1 cellular context compared by ENCODE assay signal in the genomic region with DNA sequence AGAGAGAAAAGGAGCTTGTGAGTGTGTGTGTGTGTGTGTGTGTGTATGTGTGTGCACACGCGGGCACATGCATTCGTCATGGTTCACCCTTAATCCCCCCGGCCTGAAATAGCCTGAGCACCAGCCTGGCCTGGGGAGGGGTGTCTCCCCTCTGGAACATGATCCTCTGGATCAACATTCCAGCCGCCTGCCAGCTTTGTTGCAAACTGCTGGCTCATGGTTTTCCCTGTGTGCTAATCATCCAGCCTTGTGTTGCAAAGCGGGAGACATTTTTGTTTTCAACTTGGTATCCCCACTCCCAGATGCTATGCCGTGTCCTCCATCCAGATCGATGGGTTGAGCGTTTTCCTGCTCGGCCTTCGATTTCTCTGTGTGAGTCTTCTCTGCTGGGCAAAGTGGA.
TF ChIP-seq lines count a peak whose summit lies in the region.

No MANE protein-coding gene starts in this region.

TF ChIP-seq in H1, 55 proteins besides CTCF, POLR2A, EP300 and RAD21:
- TF ChIP-seq HDAC6 (IDR thresholded peaks at IDR 0.05; ENCODE audit: low read depth, low read length): no peak
- TF ChIP-seq BACH1 (IDR thresholded peaks at IDR 0.05; ENCODE audit: low read length): peak; percentile 96
- TF ChIP-seq MAFK (IDR thresholded peaks at IDR 0.05; ENCODE audit: low read depth, low read length): peak; percentile 90
- no peak for TF ChIP-seq POU5F1 (IDR thresholded peaks at IDR 0.05; ENCODE audit: low read depth, low read length)
- no peak for TF ChIP-seq NANOG (IDR thresholded peaks at IDR 0.05; ENCODE audit: insufficient read depth, low read depth, low read length, poor library complexity, severe bottlenecking)
- TF ChIP-seq NRF1 (IDR thresholded peaks at IDR 0.05; ENCODE audit: low read depth, low read length): no peak
- no peak for TF ChIP-seq TAF1 (IDR thresholded peaks at IDR 0.05; ENCODE audit: low read depth, low read length)
- peak; percentile 48; the same call in 1 of the 2 replicates for TF ChIP-seq SP1 (IDR thresholded peaks at IDR 0.05; ENCODE audit: low read depth, low read length)
- TF ChIP-seq SP4 (IDR thresholded peaks at IDR 0.05; ENCODE audit: low read length): no peak
- no peak for TF ChIP-seq SIN3A (conservative IDR thresholded peaks at IDR 0.05 in 1 of 2, IDR thresholded peaks at IDR 0.05 in 1 of 2; ENCODE audit: low read depth in 1 of 2, low read length in 2 of 2)
- TF ChIP-seq E2F6 (IDR thresholded peaks at IDR 0.05): peak; percentile 70; the same call in 1 of the 2 replicates
- no peak for TF ChIP-seq BRCA1 (IDR thresholded peaks at IDR 0.05; ENCODE audit: low read depth, low read length)
- TF ChIP-seq RNF2 (IDR thresholded peaks at IDR 0.05; ENCODE audit: borderline replicate concordance, low read depth, low read length, missing control alignments, poor library complexity, severe bottlenecking): no peak
- no peak for TF ChIP-seq SP2 (IDR thresholded peaks at IDR 0.05; ENCODE audit: low read length)
- no peak for TF ChIP-seq TBP (IDR thresholded peaks at IDR 0.05; ENCODE audit: low read depth, low read length)
- no peak for TF ChIP-seq CBX5 (IDR thresholded peaks at IDR 0.05; ENCODE audit: low read depth, low read length)
- no peak for TF ChIP-seq CHD2 (IDR thresholded peaks at IDR 0.05; ENCODE audit: low read length)
- TF ChIP-seq, protein P1, sequence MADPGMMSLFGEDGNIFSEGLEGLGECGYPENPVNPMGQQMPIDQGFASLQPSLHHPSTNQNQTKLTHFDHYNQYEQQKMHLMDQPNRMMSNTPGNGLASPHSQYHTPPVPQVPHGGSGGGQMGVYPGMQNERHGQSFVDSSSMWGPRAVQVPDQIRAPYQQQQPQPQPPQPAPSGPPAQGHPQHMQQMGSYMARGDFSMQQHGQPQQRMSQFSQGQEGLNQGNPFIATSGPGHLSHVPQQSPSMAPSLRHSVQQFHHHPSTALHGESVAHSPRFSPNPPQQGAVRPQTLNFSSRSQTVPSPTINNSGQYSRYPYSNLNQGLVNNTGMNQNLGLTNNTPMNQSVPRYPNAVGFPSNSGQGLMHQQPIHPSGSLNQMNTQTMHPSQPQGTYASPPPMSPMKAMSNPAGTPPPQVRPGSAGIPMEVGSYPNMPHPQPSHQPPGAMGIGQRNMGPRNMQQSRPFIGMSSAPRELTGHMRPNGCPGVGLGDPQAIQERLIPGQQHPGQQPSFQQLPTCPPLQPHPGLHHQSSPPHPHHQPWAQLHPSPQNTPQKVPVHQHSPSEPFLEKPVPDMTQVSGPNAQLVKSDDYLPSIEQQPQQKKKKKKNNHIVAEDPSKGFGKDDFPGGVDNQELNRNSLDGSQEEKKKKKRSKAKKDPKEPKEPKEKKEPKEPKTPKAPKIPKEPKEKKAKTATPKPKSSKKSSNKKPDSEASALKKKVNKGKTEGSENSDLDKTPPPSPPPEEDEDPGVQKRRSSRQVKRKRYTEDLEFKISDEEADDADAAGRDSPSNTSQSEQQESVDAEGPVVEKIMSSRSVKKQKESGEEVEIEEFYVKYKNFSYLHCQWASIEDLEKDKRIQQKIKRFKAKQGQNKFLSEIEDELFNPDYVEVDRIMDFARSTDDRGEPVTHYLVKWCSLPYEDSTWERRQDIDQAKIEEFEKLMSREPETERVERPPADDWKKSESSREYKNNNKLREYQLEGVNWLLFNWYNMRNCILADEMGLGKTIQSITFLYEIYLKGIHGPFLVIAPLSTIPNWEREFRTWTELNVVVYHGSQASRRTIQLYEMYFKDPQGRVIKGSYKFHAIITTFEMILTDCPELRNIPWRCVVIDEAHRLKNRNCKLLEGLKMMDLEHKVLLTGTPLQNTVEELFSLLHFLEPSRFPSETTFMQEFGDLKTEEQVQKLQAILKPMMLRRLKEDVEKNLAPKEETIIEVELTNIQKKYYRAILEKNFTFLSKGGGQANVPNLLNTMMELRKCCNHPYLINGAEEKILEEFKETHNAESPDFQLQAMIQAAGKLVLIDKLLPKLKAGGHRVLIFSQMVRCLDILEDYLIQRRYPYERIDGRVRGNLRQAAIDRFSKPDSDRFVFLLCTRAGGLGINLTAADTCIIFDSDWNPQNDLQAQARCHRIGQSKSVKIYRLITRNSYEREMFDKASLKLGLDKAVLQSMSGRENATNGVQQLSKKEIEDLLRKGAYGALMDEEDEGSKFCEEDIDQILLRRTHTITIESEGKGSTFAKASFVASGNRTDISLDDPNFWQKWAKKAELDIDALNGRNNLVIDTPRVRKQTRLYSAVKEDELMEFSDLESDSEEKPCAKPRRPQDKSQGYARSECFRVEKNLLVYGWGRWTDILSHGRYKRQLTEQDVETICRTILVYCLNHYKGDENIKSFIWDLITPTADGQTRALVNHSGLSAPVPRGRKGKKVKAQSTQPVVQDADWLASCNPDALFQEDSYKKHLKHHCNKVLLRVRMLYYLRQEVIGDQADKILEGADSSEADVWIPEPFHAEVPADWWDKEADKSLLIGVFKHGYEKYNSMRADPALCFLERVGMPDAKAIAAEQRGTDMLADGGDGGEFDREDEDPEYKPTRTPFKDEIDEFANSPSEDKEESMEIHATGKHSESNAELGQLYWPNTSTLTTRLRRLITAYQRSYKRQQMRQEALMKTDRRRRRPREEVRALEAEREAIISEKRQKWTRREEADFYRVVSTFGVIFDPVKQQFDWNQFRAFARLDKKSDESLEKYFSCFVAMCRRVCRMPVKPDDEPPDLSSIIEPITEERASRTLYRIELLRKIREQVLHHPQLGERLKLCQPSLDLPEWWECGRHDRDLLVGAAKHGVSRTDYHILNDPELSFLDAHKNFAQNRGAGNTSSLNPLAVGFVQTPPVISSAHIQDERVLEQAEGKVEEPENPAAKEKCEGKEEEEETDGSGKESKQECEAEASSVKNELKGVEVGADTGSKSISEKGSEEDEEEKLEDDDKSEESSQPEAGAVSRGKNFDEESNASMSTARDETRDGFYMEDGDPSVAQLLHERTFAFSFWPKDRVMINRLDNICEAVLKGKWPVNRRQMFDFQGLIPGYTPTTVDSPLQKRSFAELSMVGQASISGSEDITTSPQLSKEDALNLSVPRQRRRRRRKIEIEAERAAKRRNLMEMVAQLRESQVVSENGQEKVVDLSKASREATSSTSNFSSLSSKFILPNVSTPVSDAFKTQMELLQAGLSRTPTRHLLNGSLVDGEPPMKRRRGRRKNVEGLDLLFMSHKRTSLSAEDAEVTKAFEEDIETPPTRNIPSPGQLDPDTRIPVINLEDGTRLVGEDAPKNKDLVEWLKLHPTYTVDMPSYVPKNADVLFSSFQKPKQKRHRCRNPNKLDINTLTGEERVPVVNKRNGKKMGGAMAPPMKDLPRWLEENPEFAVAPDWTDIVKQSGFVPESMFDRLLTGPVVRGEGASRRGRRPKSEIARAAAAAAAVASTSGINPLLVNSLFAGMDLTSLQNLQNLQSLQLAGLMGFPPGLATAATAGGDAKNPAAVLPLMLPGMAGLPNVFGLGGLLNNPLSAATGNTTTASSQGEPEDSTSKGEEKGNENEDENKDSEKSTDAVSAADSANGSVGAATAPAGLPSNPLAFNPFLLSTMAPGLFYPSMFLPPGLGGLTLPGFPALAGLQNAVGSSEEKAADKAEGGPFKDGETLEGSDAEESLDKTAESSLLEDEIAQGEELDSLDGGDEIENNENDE (IDR thresholded peaks at IDR 0.05; ENCODE audit: insufficient replicate concordance, low read length): no peak
- TF ChIP-seq FOSL1 (IDR thresholded peaks at IDR 0.05; ENCODE audit: insufficient read depth, low read depth, low read length): no peak
- TF ChIP-seq TAF7 (optimal IDR thresholded peaks at IDR 0.05; ENCODE audit: borderline replicate concordance, low read depth, low read length): no peak
- peak; percentile 32 for TF ChIP-seq ASH2L (IDR thresholded peaks at IDR 0.05; ENCODE audit: low read length)
- no peak for TF ChIP-seq KDM5A (IDR thresholded peaks at IDR 0.05; ENCODE audit: low read length)
- no peak for TF ChIP-seq RXRA (IDR thresholded peaks at IDR 0.05; ENCODE audit: insufficient read depth, low read depth, low read length)
- TF ChIP-seq, protein P2, sequence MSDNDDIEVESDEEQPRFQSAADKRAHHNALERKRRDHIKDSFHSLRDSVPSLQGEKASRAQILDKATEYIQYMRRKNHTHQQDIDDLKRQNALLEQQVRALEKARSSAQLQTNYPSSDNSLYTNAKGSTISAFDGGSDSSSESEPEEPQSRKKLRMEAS (IDR thresholded peaks at IDR 0.05): peak; percentile 82
- peak; percentile 92 for TF ChIP-seq TEAD4 (IDR thresholded peaks at IDR 0.05; ENCODE audit: low read depth, low read length)
- TF ChIP-seq YY1 (IDR thresholded peaks at IDR 0.05; ENCODE audit: low read depth, low read length): peak; percentile 74
